In the genomic region with DNA sequence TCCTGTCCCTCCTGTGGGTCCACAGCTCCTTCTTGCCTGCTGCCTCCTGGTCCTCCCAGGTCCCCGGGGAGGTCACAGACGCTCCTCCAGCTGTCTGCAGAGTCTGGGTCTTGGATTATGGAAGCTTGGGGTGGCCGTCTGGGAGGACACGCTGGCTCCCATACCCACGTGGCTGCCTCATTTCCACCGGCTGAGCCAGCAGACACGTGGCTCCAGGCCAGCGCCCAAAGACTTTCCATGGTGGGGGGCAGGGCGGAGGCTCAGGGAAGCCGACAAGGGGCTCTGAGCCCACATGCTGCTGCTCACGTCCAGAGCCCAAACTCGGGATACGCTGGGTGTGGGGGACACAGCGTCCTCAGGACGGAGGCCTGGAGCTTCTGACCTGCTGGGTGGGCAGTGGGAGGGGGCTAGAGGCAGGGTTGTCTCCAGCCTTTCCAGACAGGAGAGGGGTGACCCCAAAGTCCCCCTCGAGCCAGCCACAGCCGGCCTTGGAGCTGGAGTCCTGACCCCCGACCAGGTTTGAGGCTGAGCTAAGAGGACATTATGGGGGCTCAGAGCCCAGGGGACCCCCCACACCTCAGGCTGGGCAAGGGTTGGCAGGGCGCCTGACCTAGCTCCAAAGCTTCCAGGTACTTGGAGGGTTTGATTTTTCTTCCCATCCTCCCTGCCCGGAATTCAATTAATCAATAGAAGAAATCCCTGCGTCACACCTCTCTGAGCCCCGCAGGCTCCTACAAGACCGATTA, we compare ENCODE assay signal across 14 cellular contexts. TPM values are rescaled to one million over a fixed set of nuclear protein-coding genes. Genes with fewer than 3 reads are reported as not detected.
DNase-seq lines count a peak whose midpoint lies in the region; TF ChIP-seq lines count a peak whose summit lies in the region.
"Had no signal": no experiment of that assay in that cellular context is flagged by ENCODE, and none has a peak within 500 bp of the region (broad histone marks: within the 10 kb centered on the region; RNA-seq: fewer than 3 reads in every experiment).

No MANE protein-coding gene starts in this region.

- no peaks in the 10 kb centered on the region for H4K20me1 ChIP-seq in OCI-LY1 (ENCODE audit: insufficient read depth, low read length)

- intact Hi-C loops in sigmoid colon (cut with DNase I), result no loop called here

- no peak for TF ChIP-seq EP300 in sigmoid colon (IDR thresholded peaks at IDR 0.05)

- peaks cover 53% of the 10 kb centered on the region for H3K4me1 ChIP-seq in OCI-LY1 (ENCODE audit: insufficient read depth, low read length, severe bottlenecking)
- H3K4me1 ChIP-seq in sigmoid colon, result peaks cover 0 to 16% (median 14%) of the 10 kb centered on the region in 4 donors

- H3K36me3 Mint-ChIP-seq in endothelial cell (ENCODE audit: low read depth, unreplicated experiment), result peaks cover 4% of the 10 kb centered on the region
- H3K36me3 Mint-ChIP-seq: CD8-positive, alpha-beta memory T cell; stimulated activated memory B cell treated with anti-CD40 and anti-IgM and Interleukin-4, amounts not matched to agents 10 μg/mL and 1 μg/mL and 100 μg/mL, for 72 hours had no signal

- TF ChIP-seq CTCF in OCI-LY1 (IDR thresholded peaks at IDR 0.05; ENCODE audit: low read length) (no peak), sigmoid colon (IDR thresholded peaks at IDR 0.05) (no peak), endothelial cell (IDR thresholded peaks at IDR 0.05; ENCODE audit: unreplicated experiment) (no peak)

- H3K36me3 ChIP-seq in OCI-LY1 (ENCODE audit: insufficient read depth, low read length) (no peaks in the 10 kb centered on the region), sigmoid colon (no peaks in the 10 kb centered on the region)
- H3K36me3 ChIP-seq: ascending aorta had no signal

- H3K27ac ChIP-seq in OCI-LY1 (ENCODE audit: low read depth, low read length, poor library complexity, severe bottlenecking), result peak overlapping the region; percentile 97
- peak overlapping the region; percentile 4 for H3K27ac ChIP-seq in layer of hippocampus (ENCODE audit: low read depth, low read length)
- peak overlapping the region in 1 of 4 donors; percentile 18 for H3K27ac ChIP-seq in sigmoid colon
- H3K27ac ChIP-seq: ascending aorta had no signal

- H3F3A ChIP-seq in OCI-LY1 (ENCODE audit: insufficient read depth, low read length), result no peaks in the 10 kb centered on the region

- H3K79me2 ChIP-seq in OCI-LY1 (ENCODE audit: insufficient read depth, low read length), result no peaks in the 10 kb centered on the region

- H3K27ac Mint-ChIP-seq in endothelial cell (ENCODE audit: unreplicated experiment), result no peak overlapping the region
- H3K27ac Mint-ChIP-seq: stimulated activated memory B cell treated with anti-CD40 and anti-IgM and Interleukin-4, amounts not matched to agents 10 μg/mL and 1 μg/mL and 100 μg/mL, for 72 hours had no signal

- H3K27me3 Mint-ChIP-seq in endothelial cell (ENCODE audit: unreplicated experiment), result peaks cover 12% of the 10 kb centered on the region

- no peaks in the 10 kb centered on the region for H3K9me3 ChIP-seq in OCI-LY1 (ENCODE audit: low read length)
- no peaks in the 10 kb centered on the region for H3K9me3 ChIP-seq in sigmoid colon
- H3K9me3 ChIP-seq: ascending aorta had no signal

- H3K9me2 ChIP-seq in OCI-LY1 (ENCODE audit: low read depth, low read length), result no peaks in the 10 kb centered on the region

- peaks cover 5% of the 10 kb centered on the region for H3K4me1 Mint-ChIP-seq in endothelial cell (ENCODE audit: unreplicated experiment)

- H3K4me3 ChIP-seq in OCI-LY1 (ENCODE audit: low read depth, low read length, poor library complexity, severe bottlenecking) (no peak overlapping the region), sigmoid colon (peak overlapping the region in 1 of 4 donors; percentile 3)

- H3K27me3 ChIP-seq in OCI-LY1 (ENCODE audit: insufficient read depth, low read length) (no peaks in the 10 kb centered on the region), layer of hippocampus (ENCODE audit: control insufficient read depth, insufficient read depth, low read length) (peaks cover 14% of the 10 kb centered on the region), sigmoid colon (no peaks in the 10 kb centered on the region)
- H3K27me3 ChIP-seq: ascending aorta had no signal

- peak; percentile 19 for DNase-seq in EH (ENCODE audit: low read depth)
- DNase-seq in sigmoid colon, result peak; percentile 71
- DNase-seq in germinal center (ENCODE audit: low spot score), result no peak
- DNase-seq in endothelial cell (ENCODE audit: low spot score), result no peak
- DNase-seq in T-helper 1 cell, result no peak
- DNase-seq in iPS-NIHi11 (ENCODE audit: low spot score), result no peak
- DNase-seq: activated CD8-positive, alpha-beta memory T cell treated with anti-CD3 and anti-CD28 coated beads, Interleukin-2, amount 50 U/mL, for 4 hours; naive B cell; NCI-H226 had no signal

- 42 to 63% methylated on average over 23 of the region's 23 CpGs for WGBS in sigmoid colon, 2 donors

- H3K4me2 ChIP-seq in OCI-LY1 (ENCODE audit: low read length), result no peak overlapping the region

- no peaks in the 10 kb centered on the region for H3K9me3 Mint-ChIP-seq in endothelial cell (ENCODE audit: unreplicated experiment)
- H3K9me3 Mint-ChIP-seq: CD8-positive, alpha-beta memory T cell; naive B cell; stimulated activated memory B cell treated with anti-CD40 and anti-IgM and Interleukin-4, amounts not matched to agents 10 μg/mL and 1 μg/mL and 100 μg/mL, for 72 hours had no signal

- H2AFZ ChIP-seq in OCI-LY1 (ENCODE audit: low read length), result no peak overlapping the region

- TF ChIP-seq POLR2A in sigmoid colon (IDR thresholded peaks at IDR 0.05), result no peak

- H3K9ac ChIP-seq in OCI-LY1 (ENCODE audit: low read length), result no peak overlapping the region; the same call in 1 of the 2 replicates

- H3K4me3 Mint-ChIP-seq in endothelial cell (ENCODE audit: unreplicated experiment), result no peak overlapping the region
- H3K4me3 Mint-ChIP-seq: CD8-positive, alpha-beta memory T cell; stimulated activated memory B cell treated with anti-CD40 and anti-IgM and Interleukin-4, amounts not matched to agents 10 μg/mL and 1 μg/mL and 100 μg/mL, for 72 hours had no signal

RNA-seq across cellular contexts. Expression of a gene that starts 24.2 kb away (rescaled TPM):
- not detected for total RNA-seq in sigmoid colon
- not detected for polyA plus RNA-seq in sigmoid colon
- total RNA-seq in endothelial cell (ENCODE audit: unreplicated experiment), result 140 TPM
- total RNA-seq: ascending aorta had no signal
- polyA plus RNA-seq: CD8-positive, alpha-beta memory T cell had no signal

RNA-seq across cellular contexts. Expression of a gene that starts 52.7 kb away (rescaled TPM):
- total RNA-seq in sigmoid colon, result 10 to 100 TPM; 13.6 to 18.3 (median 15.0) TPM
- polyA plus RNA-seq in sigmoid colon, result 10 to 100 TPM; 10.8 to 33.6 (median 11.6) TPM
- 26.5 TPM for total RNA-seq in endothelial cell (ENCODE audit: unreplicated experiment)

Comparison
In these comparisons a context has a peak if more than half of its experiments do, and no peak if none do; other contexts are left out.
1. DNase-seq: peak in EH (single experiment) and sigmoid colon (single experiment); none in germinal center (single experiment), endothelial cell (single experiment), T-helper 1 cell (0 of 5) and iPS-NIHi11 (single experiment).
2. RNA of a gene that starts 24.2 kb away (total RNA-seq): 140 TPM in endothelial cell (single experiment); not detected in sigmoid colon; every median in the first group is over 100 times any median in the second.